In genomic region chr1:186497651-186498050, GRCh38 we compare ENCODE assay signal across 28 cellular contexts. TPM values are rescaled to one million over a fixed set of nuclear protein-coding genes. Genes with fewer than 3 reads are reported as not detected.
DNase-seq lines count a peak whose midpoint lies in the region; ATAC-seq lines count a peak whose summit lies in the region.
"Had no signal": no experiment of that assay in that cellular context is flagged by ENCODE, and none has a peak within 500 bp of the region (broad histone marks: within the 10 kb centered on the region; RNA-seq: fewer than 3 reads in every experiment).

No MANE protein-coding gene starts in this region.

- peak overlapping the region; percentile 94 for H3K27ac ChIP-seq in epithelial cell of prostate
- H3K27ac ChIP-seq: cardiac muscle cell, heart left ventricle, SJCRH30, thoracic aorta had no signal

- DNase-seq in epithelial cell of prostate (ENCODE audit: low read depth, low spot score) (no peak), NCI-H1417 (lab: John Stamatoyannopoulos, UW) (no peak), left colon (no peak)
- DNase-seq in stimulated activated naive CD8-positive, alpha-beta T cell treated with anti-CD3 and anti-CD28 coated beads, Interleukin-15, Interleukin-2, amounts not matched to agents 100 U/mL and 50 U/mL, for 24 hours = no peak
- DNase-seq: activated CD4-positive, alpha-beta T cell treated with anti-CD3 and anti-CD28 coated beads for 48 hours; activated CD8-positive, alpha-beta memory T cell treated with anti-CD3 and anti-CD28 coated beads, Interleukin-2, amount 10 ng/mL, durations not matched to agents 7 days and 5 days; anterior cingulate cortex; CD8-positive, alpha-beta memory T cell; heart left ventricle; naive B cell; NCI-H1092; NCI-H2081; NCI-H446 treated with DMSO at 0.1 percent for 48 hours; occipital lobe; retina; SJCRH30; stimulated activated CD4-positive, alpha-beta T cell treated with anti-CD3 and anti-CD28 coated beads, Interleukin-4, amount 100 ng/mL, for 1 hour; stimulated activated naive CD4-positive, alpha-beta T cell had no signal

- intact Hi-C loops in left colon (cut with DNase I, micrococcal nuclease) = no loop called here

- ATAC-seq in GM18519 (IDR thresholded peaks at IDR 0.05; ENCODE audit: low FRiP score, unreplicated experiment) (peak; percentile 35), GM21390 (IDR thresholded peaks at IDR 0.05; ENCODE audit: unreplicated experiment) (peak; percentile 43), HG03378 (IDR thresholded peaks at IDR 0.05; ENCODE audit: unreplicated experiment) (peak; percentile 42), left colon (no peak)
- ATAC-seq in stimulated activated naive CD8-positive, alpha-beta T cell treated with anti-CD3 and anti-CD28 coated beads, Interleukin-15, Interleukin-2, amounts not matched to agents 100 U/mL and 50 U/mL, for 24 hours = no peak
- ATAC-seq: activated CD8-positive, alpha-beta memory T cell treated with anti-CD3 and anti-CD28 coated beads, Interleukin-2, amount 10 ng/mL, durations not matched to agents 7 days and 5 days; heart left ventricle; Panc1 had no signal

RNA-seq across cellular contexts. Expression of gene PDC, which starts 36.7 kb away (rescaled TPM):
- not detected for total RNA-seq in left colon
- total RNA-seq: activated CD8-positive, alpha-beta memory T cell treated with anti-CD3 and anti-CD28 coated beads, Interleukin-2, amount 10 ng/mL, durations not matched to agents 7 days and 5 days; activated T-helper 1 cell treated with anti-CD3 and anti-CD28 coated beads, Interleukin-12 subunit alpha, Interleukin-12 subunit beta, Interleukin-2, Interleukin-4 antibody, amounts not matched to agents 30 ng/mL and 10 ng/mL and 1 ng/mL, durations not matched to agents 14 hours and 24 hours and 36 hours; cardiac muscle cell; CD8-positive, alpha-beta memory T cell; heart left ventricle; LHCN-M2; mesenteric fat pad; occipital lobe; SJCRH30; smooth muscle cell; thoracic aorta had no signal

Comparison
In these comparisons a context has a peak if more than half of its experiments do, and no peak if none do; other contexts are left out.
1. ATAC-seq: peak in GM18519 (single experiment), GM21390 (single experiment) and HG03378 (single experiment); none in stimulated activated naive CD8-positive, alpha-beta T cell treated with anti-CD3 and anti-CD28 coated beads, Interleukin-15, Interleukin-2, amounts not matched to agents 100 U/mL and 50 U/mL, for 24 hours (single experiment) and left colon (single experiment).